22 cellular contexts compared by ENCODE assay signal in genomic region chrX:154446430-154446829, GRCh38. TPM values are rescaled to one million over a fixed set of nuclear protein-coding genes. Genes with fewer than 3 reads are reported as not detected.
DNase-seq lines count a peak whose midpoint lies in the region; ATAC-seq lines count a peak whose summit lies in the region.
"Had no signal": no experiment of that assay in that cellular context is flagged by ENCODE, and none has a peak within 500 bp of the region (broad histone marks: within the 10 kb centered on the region; RNA-seq: fewer than 3 reads in every experiment).

No MANE protein-coding gene starts in this region.

- H3K9me3 ChIP-seq in T-helper 17 cell (ENCODE audit: control insufficient read depth, low read length, poor library complexity, severe bottlenecking), result no peaks in the 10 kb centered on the region
- H3K9me3 ChIP-seq: MG63 had no signal

- H3K9me3 Mint-ChIP-seq in activated CD8-positive, alpha-beta memory T cell treated with anti-CD3 and anti-CD28 coated beads, Interleukin-2, amount 10 ng/mL, durations not matched to agents 7 days and 5 days (ENCODE audit: low read depth), result no peaks in the 10 kb centered on the region
- no peaks in the 10 kb centered on the region for H3K9me3 Mint-ChIP-seq in effector memory CD8-positive, alpha-beta T cell
- no peaks in the 10 kb centered on the region for H3K9me3 Mint-ChIP-seq in stimulated activated naive B cell treated with anti-CD40 and anti-IgM and Interleukin-4, amounts not matched to agents 10 μg/mL and 1 μg/mL and 100 μg/mL, for 72 hours

- H3K4me3 Mint-ChIP-seq in activated CD8-positive, alpha-beta memory T cell treated with anti-CD3 and anti-CD28 coated beads, Interleukin-2, amount 10 ng/mL, durations not matched to agents 7 days and 5 days, result no peak overlapping the region
- no peak overlapping the region for H3K4me3 Mint-ChIP-seq in T-helper 17 cell
- no peak overlapping the region for H3K4me3 Mint-ChIP-seq in effector memory CD8-positive, alpha-beta T cell
- H3K4me3 Mint-ChIP-seq in stimulated activated naive B cell treated with anti-CD40 and anti-IgM and Interleukin-4, amounts not matched to agents 10 μg/mL and 1 μg/mL and 100 μg/mL, for 72 hours, result peak overlapping the region in 1 of 2 donors; percentile 47

- no peak for ATAC-seq in activated CD8-positive, alpha-beta memory T cell treated with anti-CD3 and anti-CD28 coated beads, Interleukin-2, amount 10 ng/mL, durations not matched to agents 7 days and 5 days
- ATAC-seq in T-helper 17 cell, result no peak
- ATAC-seq in effector memory CD8-positive, alpha-beta T cell (replicated peaks), result no peak
- ATAC-seq in stimulated activated naive B cell treated with anti-CD40 and anti-IgM and Interleukin-4, amounts not matched to agents 10 μg/mL and 1 μg/mL and 100 μg/mL, for 72 hours (replicated peaks), result no peak
- ATAC-seq: SK-N-SH treated with all-trans-retinoic acid at 6 μM for 48 hours had no signal

- H3K27me3 Mint-ChIP-seq in activated CD8-positive, alpha-beta memory T cell treated with anti-CD3 and anti-CD28 coated beads, Interleukin-2, amount 10 ng/mL, durations not matched to agents 7 days and 5 days, result no peaks in the 10 kb centered on the region
- no peaks in the 10 kb centered on the region for H3K27me3 Mint-ChIP-seq in T-helper 17 cell
- H3K27me3 Mint-ChIP-seq in effector memory CD8-positive, alpha-beta T cell, result no peaks in the 10 kb centered on the region
- no peaks in the 10 kb centered on the region for H3K27me3 Mint-ChIP-seq in stimulated activated naive B cell treated with anti-CD40 and anti-IgM and Interleukin-4, amounts not matched to agents 10 μg/mL and 1 μg/mL and 100 μg/mL, for 72 hours
- H3K27me3 Mint-ChIP-seq: B cell had no signal

- peaks cover 5% of the 10 kb centered on the region for H3K36me3 Mint-ChIP-seq in activated CD8-positive, alpha-beta memory T cell treated with anti-CD3 and anti-CD28 coated beads, Interleukin-2, amount 10 ng/mL, durations not matched to agents 7 days and 5 days
- no peaks in the 10 kb centered on the region for H3K36me3 Mint-ChIP-seq in T-helper 17 cell (ENCODE audit: low read depth)
- peaks cover 18% of the 10 kb centered on the region for H3K36me3 Mint-ChIP-seq in effector memory CD8-positive, alpha-beta T cell (ENCODE audit: insufficient read depth)
- peaks cover 17 to 22% of the 10 kb centered on the region in 2 donors for H3K36me3 Mint-ChIP-seq in stimulated activated naive B cell treated with anti-CD40 and anti-IgM and Interleukin-4, amounts not matched to agents 10 μg/mL and 1 μg/mL and 100 μg/mL, for 72 hours

- DNase-seq in activated CD8-positive, alpha-beta memory T cell treated with anti-CD3 and anti-CD28 coated beads, Interleukin-2, amount 10 ng/mL, durations not matched to agents 7 days and 5 days, result no peak
- DNase-seq in activated CD8-positive, alpha-beta memory T cell treated with anti-CD3 and anti-CD28 coated beads for 24 hours, result no peak
- DNase-seq in T-helper 17 cell (no peak), D341Med (ENCODE audit: low spot score) (no peak), NCI-H1436 (lab: John Stamatoyannopoulos, UW) (no peak)
- DNase-seq in effector memory CD8-positive, alpha-beta T cell, result no peak
- no peak for DNase-seq in stimulated activated naive B cell treated with anti-CD40 and anti-IgM and Interleukin-4, amounts not matched to agents 10 μg/mL and 1 μg/mL and 100 μg/mL, for 72 hours
- DNase-seq in stimulated activated CD4-positive, alpha-beta T cell treated with anti-CD3 and anti-CD28 coated beads, Interleukin-2, amount 100 ng/mL, for 24 hours, result no peak
- DNase-seq: DMS 273 treated with DMSO at 0.1 percent for 48 hours; DMS79 treated with DMSO at 0.1 percent for 48 hours; H7; MG63; NCI-H1048; NCI-H146; NCI-H2029; NCI-H226; NCI-H510A treated with DMSO at 0.1 percent for 48 hours; NCI-H748 treated with DMSO at 0.1 percent for 48 hours; NK-92 treated with Interleukin-12 subunit alpha and Interleukin-12 subunit beta, amount 100 ng/mL, for 24 hours; SIG-M5 had no signal

- peaks cover 16% of the 10 kb centered on the region for H3K4me1 Mint-ChIP-seq in activated CD8-positive, alpha-beta memory T cell treated with anti-CD3 and anti-CD28 coated beads, Interleukin-2, amount 10 ng/mL, durations not matched to agents 7 days and 5 days
- H3K4me1 Mint-ChIP-seq in T-helper 17 cell, result peaks cover 15% of the 10 kb centered on the region
- peaks cover 0 to 15% of the 10 kb centered on the region in 2 donors for H3K4me1 Mint-ChIP-seq in effector memory CD8-positive, alpha-beta T cell (ENCODE audit: low read depth in 2 of 2)
- H3K4me1 Mint-ChIP-seq in stimulated activated naive B cell treated with anti-CD40 and anti-IgM and Interleukin-4, amounts not matched to agents 10 μg/mL and 1 μg/mL and 100 μg/mL, for 72 hours, result peaks cover 15 to 23% of the 10 kb centered on the region in 2 donors

- CTCF ChIA-PET in activated CD8-positive, alpha-beta memory T cell treated with anti-CD3 and anti-CD28 coated beads, Interleukin-2, amount 10 ng/mL, durations not matched to agents 7 days and 5 days (lab: Charles Lee), result no interaction called here

- peak overlapping the region; percentile 28 for H3K27ac Mint-ChIP-seq in activated CD8-positive, alpha-beta memory T cell treated with anti-CD3 and anti-CD28 coated beads, Interleukin-2, amount 10 ng/mL, durations not matched to agents 7 days and 5 days
- peak overlapping the region; percentile 89 for H3K27ac Mint-ChIP-seq in T-helper 17 cell
- peak overlapping the region; percentile 49 to 89 for H3K27ac Mint-ChIP-seq in effector memory CD8-positive, alpha-beta T cell
- peak overlapping the region; percentile 20 for H3K27ac Mint-ChIP-seq in stimulated activated naive B cell treated with anti-CD40 and anti-IgM and Interleukin-4, amounts not matched to agents 10 μg/mL and 1 μg/mL and 100 μg/mL, for 72 hours
- H3K27ac Mint-ChIP-seq: B cell had no signal

RNA-seq across cellular contexts. Expression of gene FAM50A, which starts 2.5 kb away (rescaled TPM):
- 10 to 100 TPM; 66.2 to 70.5 TPM for total RNA-seq in activated CD8-positive, alpha-beta memory T cell treated with anti-CD3 and anti-CD28 coated beads, Interleukin-2, amount 10 ng/mL, durations not matched to agents 7 days and 5 days
- 10 to 100 TPM; 58.1 to 58.6 TPM for total RNA-seq in T-helper 17 cell

RNA-seq across cellular contexts. Expression of gene GDI1, which starts 9.5 kb away (rescaled TPM):
- total RNA-seq in activated CD8-positive, alpha-beta memory T cell treated with anti-CD3 and anti-CD28 coated beads, Interleukin-2, amount 10 ng/mL, durations not matched to agents 7 days and 5 days, result 100 to 1,000 TPM in 1 of 2 experiments, 10 to 100 TPM in 1; 99.0 to 117 TPM
- total RNA-seq in T-helper 17 cell, result 100 to 1,000 TPM; 189 to 223 TPM

RNA-seq across cellular contexts. Expression of gene PLXNA3, which starts 11.7 kb away (rescaled TPM):
- 10 to 100 TPM; 42.3 to 48.5 TPM for total RNA-seq in activated CD8-positive, alpha-beta memory T cell treated with anti-CD3 and anti-CD28 coated beads, Interleukin-2, amount 10 ng/mL, durations not matched to agents 7 days and 5 days
- total RNA-seq in T-helper 17 cell, result 10 to 100 TPM; 66.3 to 78.6 TPM

RNA-seq across cellular contexts. Expression of gene ATP6AP1, which starts 18.0 kb away (rescaled TPM):
- total RNA-seq in activated CD8-positive, alpha-beta memory T cell treated with anti-CD3 and anti-CD28 coated beads, Interleukin-2, amount 10 ng/mL, durations not matched to agents 7 days and 5 days, result 10 to 100 TPM; 42.0 to 48.4 TPM
- total RNA-seq in T-helper 17 cell, result 10 to 100 TPM; 41.4 to 43.0 TPM

RNA-seq across cellular contexts. Expression of gene LAGE3, which starts 32.7 kb away (rescaled TPM):
- 10 to 100 TPM; 38.8 to 39.0 TPM for total RNA-seq in activated CD8-positive, alpha-beta memory T cell treated with anti-CD3 and anti-CD28 coated beads, Interleukin-2, amount 10 ng/mL, durations not matched to agents 7 days and 5 days
- total RNA-seq in T-helper 17 cell, result 1 to 10 TPM; 9.1 to 9.5 TPM

Comparison
In these comparisons a context has a peak if more than half of its experiments do, and no peak if none do; other contexts are left out.
1. H3K27ac Mint-ChIP-seq: peak in every context shown above with its lines; median percentile 89 in T-helper 17 cell; 69 in effector memory CD8-positive, alpha-beta T cell; 28 in activated CD8-positive, alpha-beta memory T cell treated with anti-CD3 and anti-CD28 coated beads, Interleukin-2, amount 10 ng/mL, durations not matched to agents 7 days and 5 days; 20 in stimulated activated naive B cell treated with anti-CD40 and anti-IgM and Interleukin-4, amounts not matched to agents 10 μg/mL and 1 μg/mL and 100 μg/mL, for 72 hours.